Comparison of ENCODE assay signal across 17 cellular contexts in the genomic region with DNA sequence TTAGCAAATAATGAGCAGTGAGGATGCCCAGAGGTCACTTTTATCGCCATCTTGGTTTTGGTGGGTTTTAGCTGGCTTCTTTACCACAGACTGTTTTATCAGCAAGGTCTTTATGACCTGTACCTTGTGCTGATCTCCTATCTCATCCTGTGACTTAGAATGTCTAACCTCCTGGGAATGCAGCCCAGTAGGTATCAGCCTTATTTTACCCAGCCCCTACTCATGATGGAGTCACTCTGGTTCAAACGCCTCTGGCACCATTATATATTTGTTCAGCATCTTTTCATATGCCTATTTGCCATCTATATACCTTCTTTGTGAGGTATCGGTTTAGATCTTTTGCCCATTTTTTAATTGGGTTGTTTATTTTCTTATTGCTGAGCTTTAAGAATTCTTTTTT. TPM values are rescaled to one million over a fixed set of nuclear protein-coding genes. Genes with fewer than 3 reads are reported as not detected.
DNase-seq lines count a peak whose midpoint lies in the region; ATAC-seq and TF ChIP-seq lines count a peak whose summit lies in the region.
"Had no signal": no experiment of that assay in that cellular context is flagged by ENCODE, and none has a peak within 500 bp of the region (broad histone marks: within the 10 kb centered on the region; RNA-seq: fewer than 3 reads in every experiment).

No MANE protein-coding gene starts in this region.

- H3K27ac ChIP-seq in PC-3 (ENCODE audit: low read length) (peak overlapping the region; percentile 35), epithelial cell of prostate (peak overlapping the region; percentile 33)
- H3K27ac ChIP-seq: BLaER1, C4-2B had no signal

- H3K27me3 ChIP-seq in PC-3 (ENCODE audit: low read length), result no peaks in the 10 kb centered on the region
- H3K27me3 ChIP-seq: BLaER1 had no signal

- no peaks in the 10 kb centered on the region for H3K79me2 ChIP-seq in PC-3 (ENCODE audit: low read length)

- H3K36me3 ChIP-seq in PC-3 (ENCODE audit: low read depth, low read length), result no peaks in the 10 kb centered on the region
- H3K36me3 ChIP-seq: BLaER1 had no signal

- no peak for TF ChIP-seq CTCF in PC-3 (conservative IDR thresholded peaks at IDR 0.05; ENCODE audit: low read depth, low read length)

- no peak overlapping the region for H3K4me3 ChIP-seq in PC-3 (ENCODE audit: low read length)
- H3K4me3 ChIP-seq: BLaER1, GM23338 had no signal

- intact Hi-C loops in PC-3 (cut with micrococcal nuclease), result no loop called here

- H3K4me2 ChIP-seq in PC-3 (ENCODE audit: low read length), result no peak overlapping the region
- H3K4me2 ChIP-seq: BLaER1, GM23338 had no signal

- CTCF ChIA-PET in PC-3 (lab: Charles Lee), result interaction anchor here (0.6 kb wide), 1 partner anchor 430 kb away, joined by 3 read pairs; no protein-coding TSS in a partner anchor

- no peak for ATAC-seq in PC-3
- ATAC-seq: GM23338, HCT116 had no signal

- no peaks in the 10 kb centered on the region for H3K9me3 ChIP-seq in PC-3 (ENCODE audit: low read length)

- H3K9ac ChIP-seq in PC-3 (ENCODE audit: low read length), result no peak overlapping the region
- H3K9ac ChIP-seq: BLaER1 had no signal

- H3F3A ChIP-seq in PC-3 (ENCODE audit: low read length, unreplicated experiment), result no peaks in the 10 kb centered on the region

- H2AFZ ChIP-seq in PC-3 (ENCODE audit: low read length), result no peak overlapping the region
- H2AFZ ChIP-seq: GM23338 had no signal

- DNase-seq in ELR (ENCODE audit: low read depth) (peak; percentile 8), PC-3 (peak; percentile 48), epithelial cell of prostate (ENCODE audit: low read depth, low spot score) (no peak), NCI-H1092 treated with DMSO at 0.1 percent for 48 hours (lab: John Stamatoyannopoulos, UW) (no peak), CD1c-positive myeloid dendritic cell (ENCODE audit: extremely low spot score) (no peak)
- DNase-seq in stimulated activated CD4-positive, alpha-beta T cell treated with anti-CD3 and anti-CD28 coated beads, Interleukin-2, amount 100 ng/mL, for 48 hours, result no peak
- DNase-seq: CD4-positive, alpha-beta T cell; CD8-positive, alpha-beta memory T cell; DMS 273 treated with DMSO at 0.1 percent for 48 hours; DMS79; EL; GF-D8; H9 had no signal

- H3K4me1 ChIP-seq in PC-3 (ENCODE audit: insufficient read depth, low read length), result peaks cover 15% of the 10 kb centered on the region

- H3K9me2 ChIP-seq in PC-3 (replicated peaks; ENCODE audit: low read length), result no peaks in the 10 kb centered on the region

- no TSS peak for BruUV-seq in PC-3 (replicated peaks; lab: Mats Ljungman, UMichigan)

- POLR2A ChIA-PET in PC-3 (lab: Charles Lee; ENCODE audit: unreplicated experiment), result no interaction called here

- no peaks in the 10 kb centered on the region for H4K20me1 ChIP-seq in PC-3 (ENCODE audit: low read length)
- H4K20me1 ChIP-seq: BLaER1 had no signal

RNA-seq across cellular contexts. Expression of a gene that starts 7.2 kb away (rescaled TPM):
- 16.2 and 18.9 TPM in 2 replicates for total RNA-seq in PC-3 (2014; rRNA removed)

Comparison
In these comparisons a context has a peak if more than half of its experiments do, and no peak if none do; other contexts are left out.
1. DNase-seq: peak in ELR (single experiment) and PC-3 (single experiment); none in epithelial cell of prostate (single experiment), NCI-H1092 treated with DMSO at 0.1 percent for 48 hours (single experiment), stimulated activated CD4-positive, alpha-beta T cell treated with anti-CD3 and anti-CD28 coated beads, Interleukin-2, amount 100 ng/mL, for 48 hours (0 of 2) and CD1c-positive myeloid dendritic cell (single experiment).